Comparison of ENCODE assay signal across 1 cellular context in the genomic region with DNA sequence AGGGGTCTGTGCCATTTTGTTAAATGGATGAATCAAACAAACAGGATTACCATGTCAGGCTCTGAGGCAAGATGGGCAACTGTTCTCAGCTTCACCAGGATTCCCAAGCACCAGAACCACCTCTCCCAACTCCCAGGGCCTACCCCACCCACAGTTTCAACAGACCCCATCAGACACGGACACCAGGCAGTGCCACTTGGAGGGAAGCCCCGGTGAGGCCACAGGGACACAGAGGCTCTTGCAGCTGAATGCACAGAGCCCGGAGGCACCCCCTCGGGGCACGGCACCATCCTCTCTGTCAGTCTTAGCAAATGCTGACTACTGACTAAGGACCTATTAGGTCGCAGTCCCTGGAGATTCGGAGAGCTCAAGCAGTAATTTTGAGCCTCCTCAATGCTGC.
TF ChIP-seq lines count a peak whose summit lies in the region.

No MANE protein-coding gene starts in this region.

TF ChIP-seq in SK-N-SH treated with all-trans-retinoic acid at 6 μM for 48 hours, 23 proteins besides CTCF, POLR2A, EP300 and RAD21 (continued from another document):
- TF ChIP-seq, protein P1, sequence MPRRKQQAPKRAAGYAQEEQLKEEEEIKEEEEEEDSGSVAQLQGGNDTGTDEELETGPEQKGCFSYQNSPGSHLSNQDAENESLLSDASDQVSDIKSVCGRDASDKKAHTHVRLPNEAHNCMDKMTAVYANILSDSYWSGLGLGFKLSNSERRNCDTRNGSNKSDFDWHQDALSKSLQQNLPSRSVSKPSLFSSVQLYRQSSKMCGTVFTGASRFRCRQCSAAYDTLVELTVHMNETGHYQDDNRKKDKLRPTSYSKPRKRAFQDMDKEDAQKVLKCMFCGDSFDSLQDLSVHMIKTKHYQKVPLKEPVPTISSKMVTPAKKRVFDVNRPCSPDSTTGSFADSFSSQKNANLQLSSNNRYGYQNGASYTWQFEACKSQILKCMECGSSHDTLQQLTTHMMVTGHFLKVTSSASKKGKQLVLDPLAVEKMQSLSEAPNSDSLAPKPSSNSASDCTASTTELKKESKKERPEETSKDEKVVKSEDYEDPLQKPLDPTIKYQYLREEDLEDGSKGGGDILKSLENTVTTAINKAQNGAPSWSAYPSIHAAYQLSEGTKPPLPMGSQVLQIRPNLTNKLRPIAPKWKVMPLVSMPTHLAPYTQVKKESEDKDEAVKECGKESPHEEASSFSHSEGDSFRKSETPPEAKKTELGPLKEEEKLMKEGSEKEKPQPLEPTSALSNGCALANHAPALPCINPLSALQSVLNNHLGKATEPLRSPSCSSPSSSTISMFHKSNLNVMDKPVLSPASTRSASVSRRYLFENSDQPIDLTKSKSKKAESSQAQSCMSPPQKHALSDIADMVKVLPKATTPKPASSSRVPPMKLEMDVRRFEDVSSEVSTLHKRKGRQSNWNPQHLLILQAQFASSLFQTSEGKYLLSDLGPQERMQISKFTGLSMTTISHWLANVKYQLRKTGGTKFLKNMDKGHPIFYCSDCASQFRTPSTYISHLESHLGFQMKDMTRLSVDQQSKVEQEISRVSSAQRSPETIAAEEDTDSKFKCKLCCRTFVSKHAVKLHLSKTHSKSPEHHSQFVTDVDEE (CRISPR knock-in tag; IDR thresholded peaks at IDR 0.05) = no peak
- no peak for TF ChIP-seq ZFP30 (CRISPR knock-in tag; IDR thresholded peaks at IDR 0.05)
